Comparison of ENCODE assay signal across 23 cellular contexts in the genomic region with DNA sequence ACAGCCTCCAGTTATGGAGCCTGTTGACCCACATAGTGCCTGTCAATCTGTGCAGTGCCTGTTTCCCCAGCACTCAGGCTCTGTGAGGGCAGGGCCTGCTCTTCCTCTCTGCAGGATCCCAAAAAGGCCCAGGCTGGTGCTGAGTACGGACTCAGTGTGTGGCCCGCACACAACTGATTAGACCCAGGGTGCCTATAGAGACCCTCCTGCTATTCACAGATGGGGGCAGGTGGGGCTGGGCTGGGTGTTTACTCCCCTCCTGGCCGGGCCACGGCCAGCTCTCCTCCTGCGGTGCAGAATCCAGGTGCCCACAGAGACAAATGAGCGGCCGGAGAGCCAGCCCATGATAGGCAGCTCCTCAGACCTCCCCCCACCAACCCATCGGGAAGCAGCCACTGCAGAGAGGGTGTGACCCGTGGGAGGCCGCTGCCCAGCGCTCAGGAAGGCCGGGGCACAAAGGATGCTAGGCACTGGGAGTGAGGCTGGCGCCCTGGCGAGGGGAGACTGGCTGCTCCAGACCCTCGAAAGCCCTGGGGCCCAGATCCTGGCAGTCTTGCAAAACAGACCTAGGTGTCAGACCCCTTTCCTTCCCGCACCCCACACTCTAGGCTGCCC.
"Had no signal": no experiment of that assay in that cellular context is flagged by ENCODE, and none has a peak within 500 bp of the region (broad histone marks: within the 10 kb centered on the region; RNA-seq: fewer than 3 reads in every experiment).

No MANE protein-coding gene starts in this region.

- H3K27ac Mint-ChIP-seq: activated B cell treated with CpG ODN at 0.5 μM for 24 hours; activated CD4-positive, alpha-beta T cell treated with anti-CD3 and anti-CD28 coated beads for 36 hours; activated naive CD4-positive, alpha-beta T cell treated with anti-CD3 and anti-CD28 coated beads for 36 hours; activated naive CD8-positive, alpha-beta T cell treated with anti-CD3 and anti-CD28 coated beads, Interleukin-2, amount 10 ng/mL, durations not matched to agents 7 days and 5 days; dendritic cell treated with granulocyte-macrophage colony-stimulating factor and Interleukin-4, amounts not matched to agents 40 ng/mL and 50 ng/mL, for 4 days; naive thymus-derived CD4-positive, alpha-beta T cell had no signal

- H3K36me3 ChIP-seq: cardiac muscle cell, left lung, ovary, prostate gland, spleen, thyroid gland had no signal

- H3K36me3 Mint-ChIP-seq: activated naive CD8-positive, alpha-beta T cell treated with anti-CD3 and anti-CD28 coated beads, Interleukin-2, amount 10 ng/mL, durations not matched to agents 7 days and 5 days; naive thymus-derived CD4-positive, alpha-beta T cell had no signal

- ATAC-seq: activated CD4-positive, alpha-beta T cell treated with anti-CD3 and anti-CD28 coated beads for 36 hours; left lung; naive thymus-derived CD4-positive, alpha-beta T cell had no signal

- H3K4me3 Mint-ChIP-seq: activated B cell treated with CpG ODN at 0.5 μM for 24 hours; activated CD4-positive, alpha-beta T cell treated with anti-CD3 and anti-CD28 coated beads for 36 hours; activated naive CD4-positive, alpha-beta T cell treated with anti-CD3 and anti-CD28 coated beads for 36 hours; activated naive CD8-positive, alpha-beta T cell treated with anti-CD3 and anti-CD28 coated beads, Interleukin-2, amount 10 ng/mL, durations not matched to agents 7 days and 5 days; dendritic cell treated with granulocyte-macrophage colony-stimulating factor and Interleukin-4, amounts not matched to agents 40 ng/mL and 50 ng/mL, for 4 days; naive thymus-derived CD4-positive, alpha-beta T cell had no signal

- H3K27me3 Mint-ChIP-seq: activated naive CD8-positive, alpha-beta T cell treated with anti-CD3 and anti-CD28 coated beads, Interleukin-2, amount 10 ng/mL, durations not matched to agents 7 days and 5 days had no signal

- H3K4me1 Mint-ChIP-seq: activated B cell treated with CpG ODN at 0.5 μM for 24 hours; activated CD4-positive, alpha-beta T cell treated with anti-CD3 and anti-CD28 coated beads for 36 hours; activated naive CD8-positive, alpha-beta T cell treated with anti-CD3 and anti-CD28 coated beads, Interleukin-2, amount 10 ng/mL, durations not matched to agents 7 days and 5 days had no signal

- H3K9me3 Mint-ChIP-seq: activated B cell treated with CpG ODN at 0.5 μM for 24 hours; activated naive CD4-positive, alpha-beta T cell treated with anti-CD3 and anti-CD28 coated beads for 36 hours; activated naive CD8-positive, alpha-beta T cell treated with anti-CD3 and anti-CD28 coated beads, Interleukin-2, amount 10 ng/mL, durations not matched to agents 7 days and 5 days; dendritic cell treated with granulocyte-macrophage colony-stimulating factor and Interleukin-4, amounts not matched to agents 40 ng/mL and 50 ng/mL, for 4 days; naive thymus-derived CD4-positive, alpha-beta T cell had no signal

- H3K4me3 ChIP-seq: cardiac muscle cell, left lung, lung, ovary, prostate gland, spleen, thyroid gland had no signal

- H3K9me3 ChIP-seq: left lung, ovary, prostate gland, spleen, thyroid gland had no signal

- H3K4me1 ChIP-seq: left lung, prostate gland, thyroid gland had no signal

- H3K27me3 ChIP-seq: cardiac muscle cell, ovary, thyroid gland had no signal

- DNase-seq: activated B cell treated with CpG ODN at 0.5 μM for 24 hours; activated CD4-positive, alpha-beta T cell treated with anti-CD3 and anti-CD28 coated beads for 36 hours; activated CD4-positive, alpha-beta T cell treated with anti-CD3 and anti-CD28 coated beads, Interleukin-2, amount 50 U/mL, for 48 hours; activated effector memory CD4-positive, alpha-beta T cell treated with Interleukin-2 at 50 U/mL for 16 hours; activated naive CD4-positive, alpha-beta T cell treated with anti-CD3 and anti-CD28 coated beads for 36 hours; activated naive CD8-positive, alpha-beta T cell treated with anti-CD3 and anti-CD28 coated beads, Interleukin-2, amount 10 ng/mL, durations not matched to agents 7 days and 5 days; activated T-cell treated with anti-CD3 and anti-CD28 coated beads, Interleukin-2, amount 50 U/mL, for 48 hours; effector CD8-positive, alpha-beta T cell; erythroblast; foreskin fibroblast; kidney; naive thymus-derived CD4-positive, alpha-beta T cell; ovary; spleen; stimulated activated CD4-positive, alpha-beta T cell treated with anti-CD3 and anti-CD28 coated beads, Interleukin-4, amount 100 ng/mL, for 1 hour; stimulated activated naive CD4-positive, alpha-beta T cell; T-helper 9 cell; thyroid gland had no signal

- H3K27ac ChIP-seq: cardiac muscle cell, left lung, ovary, prostate gland, spleen, thyroid gland had no signal
